8 cellular contexts compared by ENCODE assay signal in genomic region chr12:50517456-50518048, GRCh38. TPM values are rescaled to one million over a fixed set of nuclear protein-coding genes. Genes with fewer than 3 reads are reported as not detected.
A peak's percentile ranks its signal among the peaks of the same experiment; 100 is the strongest.
DNase-seq lines count a peak whose midpoint lies in the region; ATAC-seq and TF ChIP-seq lines count a peak whose summit lies in the region.

No MANE protein-coding gene starts in this region.

- intact Hi-C loops in activated B cell treated with CpG ODN at 0.5 μM for 24 hours (cut with micrococcal nuclease): loop anchor here (1.0 to 10.0 kb wide), 3 partner anchors 12 to 807 kb away; partner anchors contain the start of gene BIN2
- intact Hi-C loops in right lobe of liver (cut with DNase I): loop anchor here in 1 of 2 donors (10.0 kb wide), 1 partner anchor 107 kb away; no protein-coding TSS in a partner anchor

- peak; percentile 26 for DNase-seq in AG08396 (ENCODE audit: low spot score)
- no peak for DNase-seq in activated B cell treated with CpG ODN at 0.5 μM for 24 hours
- DNase-seq in right lobe of liver: no peak
- no peak for DNase-seq in NCI-H510A (lab: John Stamatoyannopoulos, UW)
- DNase-seq in T-helper 9 cell: no peak
- DNase-seq in NCI-H2107 (lab: John Stamatoyannopoulos, UW): no peak

- ATAC-seq in GM19351 (IDR thresholded peaks at IDR 0.05; ENCODE audit: unreplicated experiment) (peak; percentile 60), HG03378 (IDR thresholded peaks at IDR 0.05; ENCODE audit: unreplicated experiment) (peak; percentile 73), activated B cell treated with CpG ODN at 0.5 μM for 24 hours (ENCODE audit: low read depth) (peak; percentile 75), right lobe of liver (peak; percentile 42 to 62 (median 53))

- no peaks in the 10 kb centered on the region for H3K9me3 ChIP-seq in right lobe of liver

- POLR2A ChIA-PET in activated B cell treated with CpG ODN at 0.5 μM for 24 hours (lab: Charles Lee): interaction anchor here (0.6 to 3.7 kb wide), 8 partner anchors 9 to 352 kb away, joined by 3 to 35 read pairs (median 4); partner anchors contain the start of genes ATF1 and DIP2B

- no peak overlapping the region for H3K4me3 Mint-ChIP-seq in activated B cell treated with CpG ODN at 0.5 μM for 24 hours

- peaks cover 2% of the 10 kb centered on the region for H3K36me3 Mint-ChIP-seq in activated B cell treated with CpG ODN at 0.5 μM for 24 hours (ENCODE audit: low read depth)

- peak overlapping the region; percentile 34 to 55 (median 36) for H3K27ac ChIP-seq in right lobe of liver

- no peaks in the 10 kb centered on the region for H3K27me3 Mint-ChIP-seq in activated B cell treated with CpG ODN at 0.5 μM for 24 hours

- TF ChIP-seq POLR2A in right lobe of liver (IDR thresholded peaks at IDR 0.05): no peak

- H3K4me3 ChIP-seq in right lobe of liver: no peak overlapping the region

- 14% methylated on average over 3 of the region's 3 CpGs for WGBS in right lobe of liver (ENCODE audit: insufficient coverage, low coverage, low lambda C conversion rate, missing lambda C conversion rate)

- peaks cover 44% of the 10 kb centered on the region for H3K4me1 Mint-ChIP-seq in activated B cell treated with CpG ODN at 0.5 μM for 24 hours

- CTCF ChIA-PET in activated B cell treated with CpG ODN at 0.5 μM for 24 hours (lab: Charles Lee): interaction anchor here (0.7 to 1.5 kb wide), 2 partner anchors 8 to 13 kb away, joined by 4 to 5 read pairs; partner anchors contain the start of gene DIP2B

- H3K36me3 ChIP-seq in right lobe of liver: no peaks in the 10 kb centered on the region

- peaks cover 0 to 37% (median 16%) of the 10 kb centered on the region in 4 donors for H3K4me1 ChIP-seq in right lobe of liver

- TF ChIP-seq CTCF in activated B cell treated with CpG ODN at 0.5 μM for 24 hours (IDR thresholded peaks at IDR 0.05) (no peak), right lobe of liver (IDR thresholded peaks at IDR 0.05) (no peak)

- H3K27ac Mint-ChIP-seq in activated B cell treated with CpG ODN at 0.5 μM for 24 hours: no peak overlapping the region

- no peaks in the 10 kb centered on the region for H3K27me3 ChIP-seq in right lobe of liver

- H3K9me3 Mint-ChIP-seq in activated B cell treated with CpG ODN at 0.5 μM for 24 hours: no peaks in the 10 kb centered on the region

RNA-seq across cellular contexts. Expression of gene DIP2B, which starts 12.8 kb away (rescaled TPM):
- total RNA-seq in activated B cell treated with CpG ODN at 0.5 μM for 24 hours (32.2 and 32.3 TPM in 2 replicates), right lobe of liver (10 to 100 TPM; 11.1 to 24.0 (median 14.8) TPM)
